Comparison of ENCODE assay signal across 10 cellular contexts in genomic region chr20:31869673-31869941, GRCh38. TPM values are rescaled to one million over a fixed set of nuclear protein-coding genes. Genes with fewer than 3 reads are reported as not detected.
DNase-seq lines count a peak whose midpoint lies in the region; ATAC-seq and TF ChIP-seq lines count a peak whose summit lies in the region.
"Had no signal": no experiment of that assay in that cellular context is flagged by ENCODE, and none has a peak within 500 bp of the region (broad histone marks: within the 10 kb centered on the region; RNA-seq: fewer than 3 reads in every experiment).

No MANE protein-coding gene starts in this region.

- peaks cover 11% of the 10 kb centered on the region for H3K4me1 ChIP-seq in CD8-positive, alpha-beta memory T cell (ENCODE audit: insufficient read depth, low read length)
- H3K4me1 ChIP-seq in gastroesophageal sphincter: peaks cover 0 to 24% (median 8%) of the 10 kb centered on the region in 3 donors
- peaks cover 13% of the 10 kb centered on the region for H3K4me1 ChIP-seq in mucosa of descending colon (ENCODE audit: low read depth)

- peaks cover 9 to 15% (median 14%) of the 10 kb centered on the region in 3 donors for H3K4me1 Mint-ChIP-seq in CD8-positive, alpha-beta memory T cell
- peaks cover 8 to 19% (median 14%) of the 10 kb centered on the region in 3 donors for H3K4me1 Mint-ChIP-seq in T-cell
- peaks cover 15% of the 10 kb centered on the region for H3K4me1 Mint-ChIP-seq in progenitor cell of endocrine pancreas (ENCODE audit: low read depth)

- H3K27ac ChIP-seq in CD8-positive, alpha-beta memory T cell (ENCODE audit: low read depth, low read length): no peak overlapping the region
- H3K27ac ChIP-seq in gastroesophageal sphincter: peak overlapping the region in 3 of 4 donors; percentile 65 to 77 (median 68)

- H3K27me3 Mint-ChIP-seq in CD8-positive, alpha-beta memory T cell: peaks cover 36 to 43% of the 10 kb centered on the region in 2 donors
- peaks cover 31 to 43% of the 10 kb centered on the region in 2 donors for H3K27me3 Mint-ChIP-seq in T-cell
- H3K27me3 Mint-ChIP-seq in progenitor cell of endocrine pancreas: peaks cover 7% of the 10 kb centered on the region

- peaks cover 24% of the 10 kb centered on the region for H3K27me3 ChIP-seq in CD8-positive, alpha-beta memory T cell (ENCODE audit: insufficient read depth, low read length, poor library complexity, severe bottlenecking)
- no peaks in the 10 kb centered on the region for H3K27me3 ChIP-seq in gastroesophageal sphincter

- no CpG with 5 or more reads among the region's 1 CpG for WGBS in gastroesophageal sphincter (ENCODE audit: low coverage in 1 of 2), 2 donors

- H3K9me3 ChIP-seq in CD8-positive, alpha-beta memory T cell (ENCODE audit: low read length): no peaks in the 10 kb centered on the region
- H3K9me3 ChIP-seq in gastroesophageal sphincter (no peaks in the 10 kb centered on the region), mucosa of descending colon (no peaks in the 10 kb centered on the region)

- H3K9me3 Mint-ChIP-seq in CD8-positive, alpha-beta memory T cell: peaks cover 0 to 3% (median 0%) of the 10 kb centered on the region in 5 donors
- no peaks in the 10 kb centered on the region for H3K9me3 Mint-ChIP-seq in T-cell
- H3K9me3 Mint-ChIP-seq in progenitor cell of endocrine pancreas (ENCODE audit: low read depth): no peaks in the 10 kb centered on the region

- H3K4me3 ChIP-seq in CD8-positive, alpha-beta memory T cell (ENCODE audit: low read length): peak overlapping the region; percentile 32
- H3K4me3 ChIP-seq in gastroesophageal sphincter (peak overlapping the region; percentile 36 to 88), mucosa of descending colon (no peak overlapping the region)

- H3K4me3 Mint-ChIP-seq in CD8-positive, alpha-beta memory T cell: peak overlapping the region; percentile 77 to 91 (median 88)
- H3K4me3 Mint-ChIP-seq in T-cell (peak overlapping the region; percentile 81 to 92 (median 83)), progenitor cell of endocrine pancreas (ENCODE audit: low read depth) (peak overlapping the region; percentile 99)

- no peak for TF ChIP-seq EP300 in gastroesophageal sphincter (IDR thresholded peaks at IDR 0.05)

- CTCF ChIA-PET in CD8-positive, alpha-beta memory T cell (lab: Charles Lee): interaction anchor here (1.4 kb wide), 1 partner anchor 82 kb away, joined by 3 read pairs; the partner anchor contains the start of gene PDRG1
- CTCF ChIA-PET in T-cell (lab: Charles Lee): no interaction called here

- peaks cover 0 to 2% (median 0%) of the 10 kb centered on the region in 3 donors for H3K36me3 Mint-ChIP-seq in CD8-positive, alpha-beta memory T cell
- H3K36me3 Mint-ChIP-seq in T-cell (no peaks in the 10 kb centered on the region), progenitor cell of endocrine pancreas (ENCODE audit: insufficient read depth) (no peaks in the 10 kb centered on the region)

- ATAC-seq in T-cell (replicated peaks in 1 of 4): no peak
- no peak for ATAC-seq in gastroesophageal sphincter
- ATAC-seq in GM18511 (IDR thresholded peaks at IDR 0.05; ENCODE audit: unreplicated experiment): no peak
- ATAC-seq in mucosa of descending colon: no peak
- no peak for ATAC-seq in HG02759 (IDR thresholded peaks at IDR 0.05; ENCODE audit: unreplicated experiment)

- no peak for DNase-seq in CD8-positive, alpha-beta memory T cell
- DNase-seq in T-cell (no peak), progenitor cell of endocrine pancreas (ENCODE audit: low spot score, unreplicated experiment) (no peak), NCI-H1930 (lab: John Stamatoyannopoulos, UW) (no peak), mucosa of descending colon (no peak)
- DNase-seq: activated gamma-delta T cell treated with Interleukin-2 at 50 U/mL for 16 hours, NCI-H2171 had no signal

- peak overlapping the region in 4 of 8 donors; percentile 49 to 82 (median 58) for H3K27ac Mint-ChIP-seq in CD8-positive, alpha-beta memory T cell
- H3K27ac Mint-ChIP-seq in T-cell (no peak overlapping the region), progenitor cell of endocrine pancreas (peak overlapping the region; percentile 95)

- H3K36me3 ChIP-seq in CD8-positive, alpha-beta memory T cell (ENCODE audit: insufficient read depth, low read length): no peaks in the 10 kb centered on the region
- no peaks in the 10 kb centered on the region for H3K36me3 ChIP-seq in gastroesophageal sphincter
- no peaks in the 10 kb centered on the region for H3K36me3 ChIP-seq in mucosa of descending colon (ENCODE audit: low read depth)

- POLR2A ChIA-PET in CD8-positive, alpha-beta memory T cell (lab: Charles Lee): no interaction called here
- POLR2A ChIA-PET in T-cell (lab: Charles Lee): no interaction called here

- TF ChIP-seq CTCF in gastroesophageal sphincter (IDR thresholded peaks at IDR 0.05): no peak
- TF ChIP-seq CTCF in progenitor cell of endocrine pancreas (IDR thresholded peaks at IDR 0.05; ENCODE audit: unreplicated experiment): no peak
- TF ChIP-seq CTCF in mucosa of descending colon (IDR thresholded peaks at IDR 0.05): no peak

- TF ChIP-seq POLR2A in gastroesophageal sphincter (IDR thresholded peaks at IDR 0.05): no peak

- intact Hi-C loops in mucosa of descending colon (cut with DNase I, micrococcal nuclease): no loop called here

RNA-seq across cellular contexts. Expression of gene DUSP15, which starts 0.7 kb away (rescaled TPM):
- not detected for total RNA-seq in CD8-positive, alpha-beta memory T cell
- not detected for polyA plus RNA-seq in CD8-positive, alpha-beta memory T cell
- total RNA-seq in T-cell (not detected), gastroesophageal sphincter (1 to 10 TPM; 1.5 to 8.2 (median 4.5) TPM), progenitor cell of endocrine pancreas (13.2 and 14.9 TPM in 2 replicates), mucosa of descending colon (1 to 10 TPM in 1 of 3 donors, under 1 TPM in 1, not detected in 1; 0.58 to 1.7 TPM)

RNA-seq across cellular contexts. Expression of gene TTLL9, which starts 0.8 kb away (rescaled TPM):
- not detected for total RNA-seq in CD8-positive, alpha-beta memory T cell
- not detected for polyA plus RNA-seq in CD8-positive, alpha-beta memory T cell
- total RNA-seq in T-cell (under 1 TPM in 1 of 5 donors, not detected in 4; 0.16 TPM), gastroesophageal sphincter (under 1 TPM in 1 of 4 donors, not detected in 3; 0.47 TPM), progenitor cell of endocrine pancreas (2.4 TPM in 2 replicates), mucosa of descending colon (under 1 TPM in 1 of 3 donors, not detected in 2; 0.25 TPM)

RNA-seq across cellular contexts. Expression of gene FOXS1, which starts 24.2 kb away (rescaled TPM):
- total RNA-seq in CD8-positive, alpha-beta memory T cell: not detected
- polyA plus RNA-seq in CD8-positive, alpha-beta memory T cell: not detected
- total RNA-seq in T-cell: not detected
- total RNA-seq in gastroesophageal sphincter: 1 to 10 TPM in 2 of 4 donors, under 1 TPM in 1, not detected in 1; 0.62 to 3.9 (median 2.3) TPM
- not detected in 2 replicates for total RNA-seq in progenitor cell of endocrine pancreas
- under 1 TPM in 1 of 3 donors, not detected in 2; 0.60 TPM for total RNA-seq in mucosa of descending colon

RNA-seq across cellular contexts. Expression of gene MYLK2, which starts 50.5 kb away (rescaled TPM):
- under 1 TPM; 0.13 to 0.24 TPM for total RNA-seq in CD8-positive, alpha-beta memory T cell
- polyA plus RNA-seq in CD8-positive, alpha-beta memory T cell: not detected
- total RNA-seq in T-cell (not detected), gastroesophageal sphincter (under 1 TPM in 3 of 4 donors, not detected in 1; 0.27 to 0.54 (median 0.31) TPM), progenitor cell of endocrine pancreas (0.38 and 0.42 TPM in 2 replicates), mucosa of descending colon (under 1 TPM in 2 of 3 donors, not detected in 1; 0.09 to 0.31 TPM)
